ENCODE assay signal across 11 cellular contexts in genomic region chr14:72699852-72700257, GRCh38.
DNase-seq lines count a peak whose midpoint lies in the region; ATAC-seq and TF ChIP-seq lines count a peak whose summit lies in the region.
"Had no signal": no experiment of that assay in that cellular context is flagged by ENCODE, and none has a peak within 500 bp of the region (broad histone marks: within the 10 kb centered on the region; RNA-seq: fewer than 3 reads in every experiment).

No MANE protein-coding gene starts in this region.

- H2BK12ac ChIP-seq in H9 (ENCODE audit: insufficient read length, low read depth, low read length), result no peak overlapping the region

- no peak overlapping the region for H3K9ac ChIP-seq in H9 (ENCODE audit: extremely low read depth, insufficient read length, low read length)

- H3T11ph ChIP-seq in H9 (ENCODE audit: low read length), result no peak overlapping the region

- no peak overlapping the region for H3K14ac ChIP-seq in H9 (ENCODE audit: insufficient read depth, low read length)

- no peak for TF ChIP-seq CTCF in H9 (conservative IDR thresholded peaks at IDR 0.05)

- peaks cover 0 to 2% (median 0%) of the 10 kb centered on the region in 3 experiments; a peak in 1 of 7 replicates for H3K36me3 Mint-ChIP-seq in H9 (ENCODE audit: insufficient read depth in 1 of 3, low read depth in 3 of 3)
- H3K36me3 Mint-ChIP-seq: CD14-positive monocyte had no signal

- H3K4me3 Mint-ChIP-seq in stimulated activated naive CD8-positive, alpha-beta T cell treated with anti-CD3 and anti-CD28 coated beads, Interleukin-15, amount 100 ng/mL, for 72 hours, result no peak overlapping the region
- no peak overlapping the region for H3K4me3 Mint-ChIP-seq in H9
- H3K4me3 Mint-ChIP-seq: CD14-positive monocyte had no signal

- H3K27me3 ChIP-seq in aorta (ENCODE audit: control insufficient read depth in 1 of 2, insufficient read depth in 2 of 2, low read length in 1 of 2) (no peaks in the 10 kb centered on the region), SJCRH30 (no peaks in the 10 kb centered on the region), H9 (ENCODE audit: insufficient read depth, low read length) (no peaks in the 10 kb centered on the region)

- no peak for ATAC-seq in stimulated activated naive CD8-positive, alpha-beta T cell treated with anti-CD3 and anti-CD28 coated beads, Interleukin-15, amount 100 ng/mL, for 72 hours
- no peak for ATAC-seq in stimulated activated naive CD8-positive, alpha-beta T cell treated with anti-CD3 and anti-CD28 coated beads, Interleukin-15, Interleukin-2, amounts not matched to agents 100 U/mL and 50 U/mL, for 24 hours
- ATAC-seq in left ventricle myocardium superior (peak; percentile 51), aorta (ENCODE audit: low FRiP score) (peak; percentile 73)

- H3K4me1 ChIP-seq in aorta (ENCODE audit: control insufficient read depth in 1 of 2, insufficient read depth in 2 of 2, low read length in 2 of 2), result no peaks in the 10 kb centered on the region
- no peaks in the 10 kb centered on the region for H3K4me1 ChIP-seq in SJCRH30
- H3K4me1 ChIP-seq in H9 (ENCODE audit: insufficient read depth, low read length), result peaks cover 4% of the 10 kb centered on the region; the same call in 1 of the 2 replicates

- H4K20me1 ChIP-seq in H9 (ENCODE audit: control insufficient read depth, insufficient read depth, insufficient read length), result no peaks in the 10 kb centered on the region

- no peak overlapping the region for H4K91ac ChIP-seq in H9 (ENCODE audit: insufficient read length, low read depth, low read length)

- no peaks in the 10 kb centered on the region for H3K79me1 ChIP-seq in H9 (ENCODE audit: insufficient read depth, low read depth, low read length, poor library complexity, severe bottlenecking)

- no peak overlapping the region for H3K23ac ChIP-seq in H9 (ENCODE audit: insufficient read length, low read depth, low read length)

- no peaks in the 10 kb centered on the region for H3K79me2 ChIP-seq in H9 (ENCODE audit: insufficient read depth, low read length)

- H3K4me3 ChIP-seq in aorta (ENCODE audit: low read length in 2 of 2) (no peak overlapping the region), SJCRH30 (no peak overlapping the region)

- no peak overlapping the region for H3K4ac ChIP-seq in H9 (ENCODE audit: low read depth, low read length)

- intact Hi-C loops in left ventricle myocardium superior (cut with micrococcal nuclease), result no loop called here
- intact Hi-C loops in aorta (cut with DNase I), result no loop called here

- no peak overlapping the region for H2BK15ac ChIP-seq in H9 (ENCODE audit: low read depth, low read length)

- H2AFZ ChIP-seq in H9 (ENCODE audit: low read length), result no peak overlapping the region

- H3K18ac ChIP-seq in H9 (ENCODE audit: insufficient read length, low read depth, low read length), result no peak overlapping the region

- no peak overlapping the region for H2BK20ac ChIP-seq in H9 (ENCODE audit: low read depth, low read length, poor library complexity, severe bottlenecking)

- H3K9me3 Mint-ChIP-seq in stimulated activated naive CD8-positive, alpha-beta T cell treated with anti-CD3 and anti-CD28 coated beads, Interleukin-15, amount 100 ng/mL, for 72 hours, result no peaks in the 10 kb centered on the region
- H3K9me3 Mint-ChIP-seq in H9, result no peaks in the 10 kb centered on the region

- H3K27ac ChIP-seq in aorta (ENCODE audit: low read depth in 1 of 2, low read length in 2 of 2) (no peak overlapping the region), SJCRH30 (no peak overlapping the region), H9 (ENCODE audit: insufficient read length, low read depth, low read length) (no peak overlapping the region)

- H3K27me3 Mint-ChIP-seq in stimulated activated naive CD8-positive, alpha-beta T cell treated with anti-CD3 and anti-CD28 coated beads, Interleukin-15, amount 100 ng/mL, for 72 hours, result no peaks in the 10 kb centered on the region
- peaks cover 4% of the 10 kb centered on the region for H3K27me3 Mint-ChIP-seq in H9 (ENCODE audit: low read depth)

- peak overlapping the region; percentile 34 to 52 for H3K27ac Mint-ChIP-seq in stimulated activated naive CD8-positive, alpha-beta T cell treated with anti-CD3 and anti-CD28 coated beads, Interleukin-15, amount 100 ng/mL, for 72 hours
- H3K27ac Mint-ChIP-seq in H9, result no peak overlapping the region; a peak in 1 of 7 replicates

- peaks cover 3% of the 10 kb centered on the region for H3K23me2 ChIP-seq in H9 (ENCODE audit: insufficient read length, low read depth, low read length, poor library complexity, severe bottlenecking)

- H4K8ac ChIP-seq in H9 (replicated peaks; ENCODE audit: insufficient read length, low read depth, low read length), result no peak overlapping the region

- no peaks in the 10 kb centered on the region for H3K36me3 ChIP-seq in aorta (ENCODE audit: control insufficient read depth in 1 of 2, insufficient read depth in 2 of 2, low read length in 1 of 2)
- no peaks in the 10 kb centered on the region for H3K36me3 ChIP-seq in SJCRH30

- H4K5ac ChIP-seq in H9 (ENCODE audit: insufficient read length, low read depth, low read length), result no peak overlapping the region

- H2AK5ac ChIP-seq in H9 (ENCODE audit: insufficient read length, low read length), result no peak overlapping the region

- 1 to 9% methylated on average over 3 of the region's 3 CpGs for WGBS in aorta, 2 donors
- WGBS in H9 (ENCODE audit: extremely low coverage, insufficient read length, low lambda C conversion rate), result no CpG with 5 or more reads among the region's 3 CpGs

- no peak overlapping the region for H2BK120ac ChIP-seq in H9 (ENCODE audit: low read depth, low read length, poor library complexity, severe bottlenecking)

- H3K56ac ChIP-seq in H9 (ENCODE audit: insufficient read length, low read depth, low read length), result no peak overlapping the region

- H2BK5ac ChIP-seq in H9 (ENCODE audit: insufficient read length, low read length), result no peak overlapping the region

- H3K9me3 ChIP-seq in aorta (ENCODE audit: control insufficient read depth, low read length) (no peaks in the 10 kb centered on the region), SJCRH30 (replicated peaks) (no peaks in the 10 kb centered on the region), H9 (ENCODE audit: control insufficient read depth, low read depth, low read length) (no peaks in the 10 kb centered on the region)

- no peak for DNase-seq in stimulated activated naive CD8-positive, alpha-beta T cell treated with anti-CD3 and anti-CD28 coated beads, Interleukin-15, amount 100 ng/mL, for 72 hours
- DNase-seq in stimulated activated naive CD8-positive, alpha-beta T cell treated with anti-CD3 and anti-CD28 coated beads, Interleukin-15, Interleukin-2, amounts not matched to agents 100 U/mL and 50 U/mL, for 24 hours, result no peak
- DNase-seq in amniotic stem cell (lab: John Stamatoyannopoulos, UW) (peak; percentile 32), left ventricle myocardium superior (peak; percentile 40), aorta (peak; percentile 73 to 80), COLO668 (lab: John Stamatoyannopoulos, UW; ENCODE audit: unreplicated experiment) (no peak), SJCRH30 (no peak), H9 (no peak)
- DNase-seq: anterior cingulate cortex, NCI-H187 had no signal

- H3K4me1 Mint-ChIP-seq in stimulated activated naive CD8-positive, alpha-beta T cell treated with anti-CD3 and anti-CD28 coated beads, Interleukin-15, amount 100 ng/mL, for 72 hours, result peaks cover 9% of the 10 kb centered on the region
- peaks cover 27 to 43% of the 10 kb centered on the region in 2 experiments for H3K4me1 Mint-ChIP-seq in H9

- H3K4me2 ChIP-seq in H9 (ENCODE audit: insufficient read depth, insufficient read length, low read length), result no peak overlapping the region

Comparison
In these comparisons a context has a peak if more than half of its experiments do, and no peak if none do; other contexts are left out.
1. ATAC-seq: peak in left ventricle myocardium superior (single experiment) and aorta (single experiment); none in stimulated activated naive CD8-positive, alpha-beta T cell treated with anti-CD3 and anti-CD28 coated beads, Interleukin-15, amount 100 ng/mL, for 72 hours (single experiment) and stimulated activated naive CD8-positive, alpha-beta T cell treated with anti-CD3 and anti-CD28 coated beads, Interleukin-15, Interleukin-2, amounts not matched to agents 100 U/mL and 50 U/mL, for 24 hours (single experiment).
2. DNase-seq: peak in amniotic stem cell (single experiment), left ventricle myocardium superior (single experiment) and aorta (2 of 2); none in stimulated activated naive CD8-positive, alpha-beta T cell treated with anti-CD3 and anti-CD28 coated beads, Interleukin-15, amount 100 ng/mL, for 72 hours (0 of 2), stimulated activated naive CD8-positive, alpha-beta T cell treated with anti-CD3 and anti-CD28 coated beads, Interleukin-15, Interleukin-2, amounts not matched to agents 100 U/mL and 50 U/mL, for 24 hours (single experiment), COLO668 (single experiment), SJCRH30 (0 of 2) and H9 (single experiment).
3. H3K27ac Mint-ChIP-seq: peak in stimulated activated naive CD8-positive, alpha-beta T cell treated with anti-CD3 and anti-CD28 coated beads, Interleukin-15, amount 100 ng/mL, for 72 hours (2 of 2); none in H9 (0 of 3).